7 cellular contexts compared by ENCODE assay signal in the genomic region with DNA sequence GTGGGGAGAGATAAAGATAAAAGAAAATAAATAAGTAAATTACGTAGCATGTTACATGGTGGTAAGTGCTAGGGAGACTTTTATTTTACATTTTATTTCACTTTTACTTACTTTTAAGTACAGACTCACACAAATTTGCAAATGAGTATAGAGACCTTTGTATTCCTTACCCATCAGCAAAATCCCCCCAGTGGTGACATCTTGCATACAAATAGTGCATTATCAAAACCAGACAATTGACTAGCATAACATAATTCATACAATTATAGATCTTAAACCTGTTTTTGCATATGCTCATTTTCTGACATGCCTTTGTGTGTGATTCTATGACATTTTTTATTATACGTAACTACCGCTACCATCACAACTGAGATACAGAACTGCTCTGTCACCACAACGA.
"Had no signal": no experiment of that assay in that cellular context is flagged by ENCODE, and none has a peak within 500 bp of the region (broad histone marks: within the 10 kb centered on the region; RNA-seq: fewer than 3 reads in every experiment).

No MANE protein-coding gene starts in this region.

- H3K27ac ChIP-seq: GM23248, HL-60 had no signal

- H2AFZ ChIP-seq: GM23248 had no signal

- H3K9ac ChIP-seq: GM23248 had no signal

- H3K4me3 ChIP-seq: GM23248, K562 had no signal

- ATAC-seq: K562 had no signal

- DNase-seq: GM23248, GOT3, H7, HCEC 1CT, IMR-90 had no signal
